28 cellular contexts compared by ENCODE assay signal in genomic region chrX:13840121-13840520, GRCh38. TPM values are rescaled to one million over a fixed set of nuclear protein-coding genes. Genes with fewer than 3 reads are reported as not detected.
"Had no signal": no experiment of that assay in that cellular context is flagged by ENCODE, and none has a peak within 500 bp of the region (broad histone marks: within the 10 kb centered on the region; RNA-seq: fewer than 3 reads in every experiment).

No MANE protein-coding gene starts in this region.

- H3K4me3 ChIP-seq: hepatocyte, left lung, lower lobe of right lung, right atrium auricular region, right lobe of liver, smooth muscle cell, testis, thyroid gland, transverse colon, upper lobe of left lung, vagina had no signal

- H3K9me3 ChIP-seq: left lung, lower lobe of right lung, neutrophil, right atrium auricular region, right lobe of liver, testis, thyroid gland, transverse colon, upper lobe of left lung, vagina had no signal

- H3K27ac ChIP-seq: hepatocyte, left lung, lower lobe of right lung, neutrophil, right atrium auricular region, right lobe of liver, testis, thyroid gland, transverse colon, upper lobe of left lung, vagina had no signal

- H3K9me3 Mint-ChIP-seq: nephron; stimulated activated memory B cell treated with anti-CD40 and anti-IgM and Interleukin-4, amounts not matched to agents 10 μg/mL and 1 μg/mL and 100 μg/mL, for 72 hours; stimulated activated naive CD8-positive, alpha-beta T cell treated with anti-CD3 and anti-CD28 coated beads, Interleukin-15, amount 100 ng/mL, for 72 hours had no signal

- H3K4me1 ChIP-seq: left lung, lower lobe of right lung, right atrium auricular region, right lobe of liver, testis, thyroid gland, transverse colon, upper lobe of left lung, vagina had no signal

- ATAC-seq: left colon; left lung; lower lobe of right lung; naive thymus-derived CD8-positive, alpha-beta T cell; right lobe of liver; stimulated activated memory B cell treated with anti-CD40 and anti-IgM and Interleukin-4, amounts not matched to agents 10 μg/mL and 1 μg/mL and 100 μg/mL, for 72 hours; stimulated activated naive CD8-positive, alpha-beta T cell treated with anti-CD3 and anti-CD28 coated beads, Interleukin-15, amount 100 ng/mL, for 72 hours had no signal

- H3K36me3 Mint-ChIP-seq: naive thymus-derived CD8-positive, alpha-beta T cell; stimulated activated memory B cell treated with anti-CD40 and anti-IgM and Interleukin-4, amounts not matched to agents 10 μg/mL and 1 μg/mL and 100 μg/mL, for 72 hours had no signal

- H3K27ac Mint-ChIP-seq: naive thymus-derived CD8-positive, alpha-beta T cell; nephron; progenitor cell of endocrine pancreas; stimulated activated memory B cell treated with anti-CD40 and anti-IgM and Interleukin-4, amounts not matched to agents 10 μg/mL and 1 μg/mL and 100 μg/mL, for 72 hours had no signal

- H3K4me3 Mint-ChIP-seq: naive thymus-derived CD8-positive, alpha-beta T cell; nephron; neural crest cell; stimulated activated memory B cell treated with anti-CD40 and anti-IgM and Interleukin-4, amounts not matched to agents 10 μg/mL and 1 μg/mL and 100 μg/mL, for 72 hours; stimulated activated naive CD8-positive, alpha-beta T cell treated with anti-CD3 and anti-CD28 coated beads, Interleukin-15, amount 100 ng/mL, for 72 hours had no signal

- H3K4me1 Mint-ChIP-seq: naive thymus-derived CD8-positive, alpha-beta T cell; nephron; stimulated activated memory B cell treated with anti-CD40 and anti-IgM and Interleukin-4, amounts not matched to agents 10 μg/mL and 1 μg/mL and 100 μg/mL, for 72 hours; stimulated activated naive CD8-positive, alpha-beta T cell treated with anti-CD3 and anti-CD28 coated beads, Interleukin-15, amount 100 ng/mL, for 72 hours had no signal

- H3K27me3 Mint-ChIP-seq: progenitor cell of endocrine pancreas; stimulated activated memory B cell treated with anti-CD40 and anti-IgM and Interleukin-4, amounts not matched to agents 10 μg/mL and 1 μg/mL and 100 μg/mL, for 72 hours; stimulated activated naive CD8-positive, alpha-beta T cell treated with anti-CD3 and anti-CD28 coated beads, Interleukin-15, amount 100 ng/mL, for 72 hours had no signal

- H3K27me3 ChIP-seq: hepatocyte, neutrophil, right atrium auricular region, right lobe of liver, testis, thyroid gland, transverse colon, upper lobe of left lung, vagina had no signal

- DNase-seq: kidney; left colon; left lung; lower lobe of right lung; mammary epithelial cell; mesenchymal stem cell; naive thymus-derived CD8-positive, alpha-beta T cell; occipital lobe; right lobe of liver; stimulated activated CD4-positive, alpha-beta T cell treated with anti-CD3 and anti-CD28 coated beads, Interleukin-1b, Interleukin-23, amount 100 ng/mL, for 48 hours; stimulated activated CD4-positive, alpha-beta T cell treated with anti-CD3 and anti-CD28 coated beads, Interleukin-2, amount 100 ng/mL, for 48 hours; stimulated activated CD4-positive, alpha-beta T cell treated with anti-CD3 and anti-CD28 coated beads, Interleukin-4, amount 100 ng/mL, for 4 hours; stimulated activated CD8-positive, alpha-beta memory T cell treated with anti-CD3 and anti-CD28 coated beads, Interleukin-4, amount 100 ng/mL, for 48 hours; stimulated activated naive CD4-positive, alpha-beta T cell treated with Interleukin-2 at 50 U/mL for 16 hours; stimulated activated naive CD8-positive, alpha-beta T cell treated with anti-CD3 and anti-CD28 coated beads, Interleukin-15, amount 100 ng/mL, for 72 hours; testis; thyroid gland; transverse colon; upper lobe of left lung had no signal

- H3K36me3 ChIP-seq: left lung, lower lobe of right lung, neutrophil, right atrium auricular region, right lobe of liver, thyroid gland, transverse colon, upper lobe of left lung, vagina had no signal

RNA-seq across cellular contexts. Expression of gene GPM6B, which starts 23.2 kb away (rescaled TPM):
- total RNA-seq: naive thymus-derived CD8-positive, alpha-beta T cell had no signal
